13 cellular contexts compared by ENCODE assay signal in the genomic region with DNA sequence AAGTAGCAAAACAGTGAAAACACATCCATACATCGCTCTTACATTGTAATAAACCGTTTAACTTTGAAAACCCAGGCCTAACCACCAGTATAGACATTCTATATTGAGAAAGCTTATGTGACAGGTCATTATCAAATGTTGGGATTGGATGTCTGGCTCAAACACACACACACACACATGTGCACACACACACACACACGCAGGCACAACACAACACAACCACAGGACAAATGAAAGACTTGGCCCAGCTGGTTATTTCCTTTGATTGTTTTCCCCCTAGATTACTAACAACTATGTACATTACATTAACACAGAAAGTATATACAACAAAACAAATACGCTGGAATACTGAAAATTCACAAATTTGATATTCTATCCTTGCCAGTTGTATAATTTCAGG.
A peak's percentile ranks its signal among the peaks of the same experiment; 100 is the strongest.
DNase-seq lines count a peak whose midpoint lies in the region; ATAC-seq and TF ChIP-seq lines count a peak whose summit lies in the region.
"Had no signal": no experiment of that assay in that cellular context is flagged by ENCODE, and none has a peak within 500 bp of the region (broad histone marks: within the 10 kb centered on the region; RNA-seq: fewer than 3 reads in every experiment).

No MANE protein-coding gene starts in this region.

- intact Hi-C loops in left ventricle myocardium inferior (cut with micrococcal nuclease) (no loop called here), Right ventricle myocardium superior (cut with DNase I) (loop anchor here (10.0 kb wide), 1 partner anchor 213 kb away; no protein-coding TSS in a partner anchor), mammary epithelial cell (cut with micrococcal nuclease) (loop anchor here (2.0 to 5.0 kb wide), 3 partner anchors 287 to 485 kb away; no protein-coding TSS in a partner anchor), stomach (cut with DNase I; ENCODE audit: low total_unique reads) (no loop called here)

- H3K27me3 ChIP-seq in left ventricle myocardium inferior (ENCODE audit: low read depth) (no peaks in the 10 kb centered on the region), mammary epithelial cell (ENCODE audit: insufficient read depth, low read length) (no peaks in the 10 kb centered on the region), stomach (no peaks in the 10 kb centered on the region)
- H3K27me3 ChIP-seq: BLaER1 treated with 17β-estradiol and CSF1 and Interleukin-3, amounts not matched to agents 10 nM and 100 nM had no signal

- TF ChIP-seq EP300 in stomach (IDR thresholded peaks at IDR 0.05), result no peak

- dilution Hi-C loops in mammary epithelial cell (cut with HindIII; ENCODE audit: low sequenced_read_pairs), result loop anchor here (5.0 kb wide), 2 partner anchors 50 to 55 kb away; no protein-coding TSS in a partner anchor

- H3K4me3 ChIP-seq in left ventricle myocardium inferior, result no peak overlapping the region
- H3K4me3 ChIP-seq in mammary epithelial cell (replicated peaks in 1 of 3; ENCODE audit: insufficient read depth in 1 of 3, low read depth in 2 of 3, low read length in 3 of 3), result peak overlapping the region; percentile 55 to 83 (median 69)
- H3K4me3 ChIP-seq in stomach, result no peak overlapping the region
- H3K4me3 ChIP-seq: BLaER1 treated with 17β-estradiol and CSF1 and Interleukin-3, amounts not matched to agents 10 nM and 100 nM had no signal

- H2AFZ ChIP-seq in mammary epithelial cell (ENCODE audit: low read depth, low read length), result no peak overlapping the region

- TF ChIP-seq CTCF in left ventricle myocardium inferior (IDR thresholded peaks at IDR 0.05; ENCODE audit: borderline replicate concordance), result no peak
- TF ChIP-seq CTCF in mammary epithelial cell (conservative IDR thresholded peaks at IDR 0.05 in 1 of 2, IDR thresholded peaks at IDR 0.05 in 1 of 2; ENCODE audit: extremely low read depth in 1 of 2, insufficient read depth in 1 of 2, low read depth in 1 of 2, low read length in 2 of 2), result no peak
- TF ChIP-seq CTCF in stomach (IDR thresholded peaks at IDR 0.05), result no peak

- 55% methylated on average over 4 of the region's 4 CpGs for WGBS in mammary epithelial cell (ENCODE audit: low coverage, missing lambda C conversion rate)
- WGBS in stomach, 5 donors, result 78 to 80% (median 79%) methylated on average over 4 of the region's 4 CpGs

- ATAC-seq in Right ventricle myocardium superior (ENCODE audit: poor library complexity) (no peak), HG02588 (IDR thresholded peaks at IDR 0.05; ENCODE audit: unreplicated experiment) (no peak)
- ATAC-seq: activated CD8-positive, alpha-beta T cell treated with anti-CD3 and anti-CD28 coated beads for 36 hours had no signal

- H3K36me3 ChIP-seq in left ventricle myocardium inferior (no peaks in the 10 kb centered on the region), mammary epithelial cell (ENCODE audit: insufficient read depth, low read length) (no peaks in the 10 kb centered on the region), stomach (no peaks in the 10 kb centered on the region)
- H3K36me3 ChIP-seq: BLaER1 treated with 17β-estradiol and CSF1 and Interleukin-3, amounts not matched to agents 10 nM and 100 nM had no signal

- H3K4me2 ChIP-seq in mammary epithelial cell (ENCODE audit: insufficient read depth, low read depth, low read length), result peak overlapping the region; percentile 96
- H3K4me2 ChIP-seq: BLaER1 treated with 17β-estradiol and CSF1 and Interleukin-3, amounts not matched to agents 10 nM and 100 nM had no signal

- CTCF ChIA-PET in mammary epithelial cell (lab: Charles Lee; ENCODE audit: low non-redundant PET), result no interaction called here

- no peak for TF ChIP-seq POLR2A in stomach (IDR thresholded peaks at IDR 0.05)

- no TSS peak for BruUV-seq in mammary epithelial cell (replicated peaks; lab: Mats Ljungman, UMichigan)

- no peaks in the 10 kb centered on the region for H4K20me1 ChIP-seq in mammary epithelial cell (ENCODE audit: insufficient read depth, low read length)
- H4K20me1 ChIP-seq: BLaER1 treated with 17β-estradiol and CSF1 and Interleukin-3, amounts not matched to agents 10 nM and 100 nM had no signal

- H3K9me3 ChIP-seq in left ventricle myocardium inferior (replicated peaks) (no peaks in the 10 kb centered on the region), mammary epithelial cell (replicated peaks; ENCODE audit: insufficient read depth, low read length) (no peaks in the 10 kb centered on the region), stomach (no peaks in the 10 kb centered on the region)
- H3K9me3 ChIP-seq: BLaER1 treated with 17β-estradiol and CSF1 and Interleukin-3, amounts not matched to agents 10 nM and 100 nM had no signal

- DNase-seq in left ventricle myocardium inferior (no peak), Right ventricle myocardium superior (no peak), mammary epithelial cell (peak; percentile 9), lung microvascular endothelial cell (ENCODE audit: low read depth in 2 of 2) (peak; percentile 38 to 52), NCI-H1048 (lab: John Stamatoyannopoulos, UW) (no peak), stomach (no peak), NCI-H1105 treated with DMSO at 0.1 percent for 48 hours (lab: John Stamatoyannopoulos, UW) (no peak)
- DNase-seq: activated CD8-positive, alpha-beta T cell treated with anti-CD3 and anti-CD28 coated beads for 36 hours; erythroblast; NCI-H510A; retina had no signal

- H3K27ac ChIP-seq in left ventricle myocardium inferior (replicated peaks) (peak overlapping the region; percentile 88), mammary epithelial cell (ENCODE audit: insufficient read depth, low read depth, low read length) (peak overlapping the region; percentile 90), stomach (peak overlapping the region in 2 of 5 donors; percentile 75 to 85)
- H3K27ac ChIP-seq: BLaER1 treated with 17β-estradiol and CSF1 and Interleukin-3, amounts not matched to agents 10 nM and 100 nM had no signal

- in situ Hi-C loops in mammary epithelial cell (cut with MboI; ENCODE audit: low sequenced_read_pairs in 2 of 2), result loop anchor here in 1 of 2 donors (25.0 kb wide), 1 partner anchor 200 kb away; the partner anchor contains the start of gene APOL6

- H3K4me1 ChIP-seq in left ventricle myocardium inferior, result peaks cover 99% of the 10 kb centered on the region
- peaks cover 26% of the 10 kb centered on the region for H3K4me1 ChIP-seq in mammary epithelial cell (ENCODE audit: insufficient read depth, low read length)
- H3K4me1 ChIP-seq in stomach, result peaks cover 44 to 92% (median 65%) of the 10 kb centered on the region in 4 donors

- peaks cover 87% of the 10 kb centered on the region for H3K79me2 ChIP-seq in mammary epithelial cell (ENCODE audit: insufficient read depth, low read length)

- H3K9ac ChIP-seq in mammary epithelial cell (ENCODE audit: insufficient read depth, low read length), result no peak overlapping the region
- H3K9ac ChIP-seq: BLaER1 treated with 17β-estradiol and CSF1 and Interleukin-3, amounts not matched to agents 10 nM and 100 nM had no signal

Comparison
In these comparisons a context has a peak if more than half of its experiments do, and no peak if none do; other contexts are left out.
1. intact Hi-C loops: an anchor here in Right ventricle myocardium superior (10.0 kb wide) and mammary epithelial cell (2.0 to 5.0 kb wide); none called in left ventricle myocardium inferior and stomach.
2. DNase-seq: peak in mammary epithelial cell (single experiment) and lung microvascular endothelial cell (2 of 2); none in left ventricle myocardium inferior (single experiment), Right ventricle myocardium superior (single experiment), NCI-H1048 (single experiment), stomach (single experiment) and NCI-H1105 treated with DMSO at 0.1 percent for 48 hours (single experiment).
3. H3K4me3 ChIP-seq: peak in mammary epithelial cell (3 of 3); none in left ventricle myocardium inferior (single experiment) and stomach (0 of 4).